In the genomic region with DNA sequence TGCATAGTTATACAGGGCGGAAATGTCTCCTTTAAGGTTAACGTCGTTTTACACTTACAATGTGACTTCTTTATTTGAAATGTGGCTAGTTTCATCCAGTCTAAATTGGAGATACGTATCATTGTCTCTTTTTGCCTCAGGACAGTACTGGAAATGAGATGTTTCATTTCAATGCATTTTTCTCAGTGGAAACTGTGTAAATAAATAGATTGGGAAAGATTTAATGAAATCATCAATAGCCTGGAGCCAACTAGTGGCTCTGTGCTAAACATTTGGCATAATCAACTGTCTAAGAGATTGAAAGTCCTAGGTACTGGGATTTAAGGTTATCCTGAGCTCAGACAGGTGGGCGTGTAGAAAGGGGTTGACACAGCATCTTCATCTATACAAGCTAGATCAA, we compare ENCODE assay signal across 22 cellular contexts.
"Had no signal": no experiment of that assay in that cellular context is flagged by ENCODE, and none has a peak within 500 bp of the region (broad histone marks: within the 10 kb centered on the region; RNA-seq: fewer than 3 reads in every experiment).

No MANE protein-coding gene starts in this region.

- ATAC-seq: gastrocnemius medialis; heart right ventricle; left lobe of liver; natural killer cell treated with Interleukin-12 subunit alpha and Interleukin-12 subunit beta and Interleukin-15 and Interleukin-18, amount 100 ng/mL, for 72 hours; pancreas; right cardiac atrium had no signal

- H3K4me3 ChIP-seq: colonic mucosa, gastrocnemius medialis, heart right ventricle, neural progenitor cell, pancreas, stomach, thoracic aorta, transverse colon had no signal

- H3K9ac ChIP-seq: neural progenitor cell had no signal

- H3K9me3 ChIP-seq: colonic mucosa, gastrocnemius medialis, heart right ventricle, pancreas, stomach, thoracic aorta, transverse colon had no signal

- H3K36me3 Mint-ChIP-seq: mesothelial cell of epicardium; natural killer cell treated with Interleukin-12 subunit alpha and Interleukin-12 subunit beta and Interleukin-15 and Interleukin-18, amount 100 ng/mL, for 72 hours; neural progenitor cell had no signal

- H3K4me2 ChIP-seq: neural progenitor cell had no signal

- H3K4me1 ChIP-seq: colonic mucosa, gastrocnemius medialis, heart right ventricle, pancreas, stomach, transverse colon had no signal

- H3K4me3 Mint-ChIP-seq: mesothelial cell of epicardium; natural killer cell treated with Interleukin-12 subunit alpha and Interleukin-12 subunit beta and Interleukin-15 and Interleukin-18, amount 100 ng/mL, for 72 hours; neural progenitor cell had no signal

- H3K27me3 Mint-ChIP-seq: natural killer cell treated with Interleukin-12 subunit alpha and Interleukin-12 subunit beta and Interleukin-15 and Interleukin-18, amount 100 ng/mL, for 72 hours; progenitor cell of endocrine pancreas had no signal

- H3K27ac Mint-ChIP-seq: mesothelial cell of epicardium; natural killer cell treated with Interleukin-12 subunit alpha and Interleukin-12 subunit beta and Interleukin-15 and Interleukin-18, amount 100 ng/mL, for 72 hours; neural progenitor cell; progenitor cell of endocrine pancreas had no signal

- FAIRE-seq: islet of Langerhans, small intestine had no signal

- H3K36me3 ChIP-seq: colonic mucosa, gastrocnemius medialis, heart right ventricle, neural progenitor cell, pancreas, stomach, thoracic aorta, transverse colon had no signal

- H2AFZ ChIP-seq: neural progenitor cell had no signal

- DNase-seq: colonic mucosa; dermis blood vessel endothelial cell; gastrocnemius medialis; heart right ventricle; hypothalamus; kidney glomerular epithelial cell; occipital lobe; pancreas; right cardiac atrium; small intestine; stimulated activated CD4-positive, alpha-beta T cell treated with anti-CD3 and anti-CD28 coated beads, Interleukin-12 subunit alpha, Interleukin-12 subunit beta, amount 100 ng/mL, for 4 hours; stimulated activated naive CD4-positive, alpha-beta T cell; stomach; substantia nigra; transverse colon had no signal

- H3K9me3 Mint-ChIP-seq: mesothelial cell of epicardium, neural progenitor cell had no signal

- H3K4me1 Mint-ChIP-seq: neural progenitor cell had no signal

- H3K27ac ChIP-seq: colonic mucosa, gastrocnemius medialis, heart right ventricle, neural progenitor cell, pancreas, stomach, thoracic aorta, transverse colon had no signal

- H3K27me3 ChIP-seq: colonic mucosa, gastrocnemius medialis, heart right ventricle, neural progenitor cell, pancreas, stomach, transverse colon had no signal
